Comparison of ENCODE assay signal across 8 cellular contexts in the genomic region with DNA sequence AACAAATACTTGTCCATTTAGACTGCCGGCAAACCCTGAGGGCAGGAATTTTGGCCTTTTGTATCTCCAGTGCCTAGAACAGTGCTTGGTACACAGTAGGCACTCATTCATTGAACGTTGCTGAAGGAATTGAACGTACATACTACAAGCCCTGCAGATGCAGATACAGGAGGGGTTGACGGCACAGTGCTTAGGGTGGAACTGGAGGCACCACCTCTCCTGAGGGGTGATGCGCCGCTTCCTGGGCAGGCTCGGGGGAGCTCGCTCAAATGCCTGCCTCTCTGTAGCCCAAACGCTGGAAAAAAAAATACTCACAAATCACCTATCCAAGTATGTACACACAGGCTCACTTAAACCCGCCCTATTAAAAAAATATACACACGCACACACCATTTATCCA. TPM values are rescaled to one million over a fixed set of nuclear protein-coding genes. Genes with fewer than 3 reads are reported as not detected.
DNase-seq lines count a peak whose midpoint lies in the region; ATAC-seq and TF ChIP-seq lines count a peak whose summit lies in the region.

No MANE protein-coding gene starts in this region.

- ATAC-seq in HG02678 (IDR thresholded peaks at IDR 0.05; ENCODE audit: unreplicated experiment): peak; percentile 34
- peak; percentile 39 to 66 (median 54) for ATAC-seq in heart left ventricle

- TF ChIP-seq POLR2A in heart left ventricle (IDR thresholded peaks at IDR 0.05): no peak

- H3K4me3 Mint-ChIP-seq in activated naive CD4-positive, alpha-beta T cell treated with anti-CD3 and anti-CD28 coated beads, Interleukin-2, amount 10 ng/mL, durations not matched to agents 7 days and 5 days: peak overlapping the region; percentile 91

- H3K27ac Mint-ChIP-seq in activated naive CD4-positive, alpha-beta T cell treated with anti-CD3 and anti-CD28 coated beads, Interleukin-2, amount 10 ng/mL, durations not matched to agents 7 days and 5 days: peak overlapping the region; percentile 96

- no peak for TF ChIP-seq CTCF in heart left ventricle (IDR thresholded peaks at IDR 0.05)

- 33 to 43% (median 40%) methylated on average over 11 of the region's 11 CpGs for WGBS in heart left ventricle, 4 donors

- intact Hi-C loops in heart left ventricle (cut with DNase I): loop anchor here in 2 of 10 donors (10.0 kb wide), 3 partner anchors 239 to 789 kb away; partner anchors contain the start of genes AP3S1 (in 1 of the 2), ATG12 (in 1 of the 2) and CCDC112 (in 1 of the 2)

- H3K27me3 Mint-ChIP-seq in activated naive CD4-positive, alpha-beta T cell treated with anti-CD3 and anti-CD28 coated beads, Interleukin-2, amount 10 ng/mL, durations not matched to agents 7 days and 5 days: no peaks in the 10 kb centered on the region

- no peaks in the 10 kb centered on the region for H3K9me3 ChIP-seq in heart left ventricle

- CTCF ChIA-PET in activated naive CD4-positive, alpha-beta T cell treated with anti-CD3 and anti-CD28 coated beads, Interleukin-2, amount 10 ng/mL, durations not matched to agents 7 days and 5 days (lab: Charles Lee): no interaction called here

- H3K27ac ChIP-seq in heart left ventricle: peak overlapping the region in 10 of 12 donors; percentile 90 to 97 (median 93)

- peaks cover 0 to 17% (median 9%) of the 10 kb centered on the region in 9 donors for H3K36me3 ChIP-seq in heart left ventricle

- H3K36me3 Mint-ChIP-seq in activated naive CD4-positive, alpha-beta T cell treated with anti-CD3 and anti-CD28 coated beads, Interleukin-2, amount 10 ng/mL, durations not matched to agents 7 days and 5 days: peaks cover 27% of the 10 kb centered on the region

- no peaks in the 10 kb centered on the region for H3K27me3 ChIP-seq in heart left ventricle

- peaks cover 37% of the 10 kb centered on the region for H3K4me1 Mint-ChIP-seq in activated naive CD4-positive, alpha-beta T cell treated with anti-CD3 and anti-CD28 coated beads, Interleukin-2, amount 10 ng/mL, durations not matched to agents 7 days and 5 days

- peaks cover 0 to 40% (median 21%) of the 10 kb centered on the region in 12 donors for H3K4me1 ChIP-seq in heart left ventricle

- peak overlapping the region; percentile 75 to 98 (median 91) for H3K4me3 ChIP-seq in heart left ventricle

- H3K9me3 Mint-ChIP-seq in activated naive CD4-positive, alpha-beta T cell treated with anti-CD3 and anti-CD28 coated beads, Interleukin-2, amount 10 ng/mL, durations not matched to agents 7 days and 5 days: no peaks in the 10 kb centered on the region

- DNase-seq in activated T-cell treated with anti-CD3 and anti-CD28 coated beads for 1 hour (ENCODE audit: low read depth) (peak; percentile 5), activated T-cell treated with anti-CD3 and anti-CD28 coated beads for 4 hours (no peak), NCI-H146 (lab: John Stamatoyannopoulos, UW) (peak; percentile 40), heart left ventricle (no peak), putamen (ENCODE audit: low spot score) (peak; percentile 28), NCI-H128 (lab: John Stamatoyannopoulos, UW; ENCODE audit: unreplicated experiment) (no peak)
- peak; percentile 54 for DNase-seq in activated naive CD4-positive, alpha-beta T cell treated with anti-CD3 and anti-CD28 coated beads, Interleukin-2, amount 10 ng/mL, durations not matched to agents 7 days and 5 days

RNA-seq across cellular contexts. Expression of gene COMMD10, which starts 0.6 kb away (rescaled TPM):
- total RNA-seq in heart left ventricle: 10 to 100 TPM; 25.2 to 42.2 (median 29.8) TPM
- 10 to 100 TPM; 26.0 to 32.5 TPM for polyA plus RNA-seq in heart left ventricle

RNA-seq across cellular contexts. Expression of gene ARL14EPL, which starts 52.0 kb away (rescaled TPM):
- total RNA-seq in heart left ventricle: not detected
- not detected for polyA plus RNA-seq in heart left ventricle

Comparison
In these comparisons a context has a peak if more than half of its experiments do, and no peak if none do; other contexts are left out.
1. DNase-seq: peak in activated T-cell treated with anti-CD3 and anti-CD28 coated beads for 1 hour (single experiment), NCI-H146 (single experiment), activated naive CD4-positive, alpha-beta T cell treated with anti-CD3 and anti-CD28 coated beads, Interleukin-2, amount 10 ng/mL, durations not matched to agents 7 days and 5 days (single experiment) and putamen (single experiment); none in activated T-cell treated with anti-CD3 and anti-CD28 coated beads for 4 hours (single experiment), heart left ventricle (0 of 5) and NCI-H128 (single experiment).